In the genomic region with DNA sequence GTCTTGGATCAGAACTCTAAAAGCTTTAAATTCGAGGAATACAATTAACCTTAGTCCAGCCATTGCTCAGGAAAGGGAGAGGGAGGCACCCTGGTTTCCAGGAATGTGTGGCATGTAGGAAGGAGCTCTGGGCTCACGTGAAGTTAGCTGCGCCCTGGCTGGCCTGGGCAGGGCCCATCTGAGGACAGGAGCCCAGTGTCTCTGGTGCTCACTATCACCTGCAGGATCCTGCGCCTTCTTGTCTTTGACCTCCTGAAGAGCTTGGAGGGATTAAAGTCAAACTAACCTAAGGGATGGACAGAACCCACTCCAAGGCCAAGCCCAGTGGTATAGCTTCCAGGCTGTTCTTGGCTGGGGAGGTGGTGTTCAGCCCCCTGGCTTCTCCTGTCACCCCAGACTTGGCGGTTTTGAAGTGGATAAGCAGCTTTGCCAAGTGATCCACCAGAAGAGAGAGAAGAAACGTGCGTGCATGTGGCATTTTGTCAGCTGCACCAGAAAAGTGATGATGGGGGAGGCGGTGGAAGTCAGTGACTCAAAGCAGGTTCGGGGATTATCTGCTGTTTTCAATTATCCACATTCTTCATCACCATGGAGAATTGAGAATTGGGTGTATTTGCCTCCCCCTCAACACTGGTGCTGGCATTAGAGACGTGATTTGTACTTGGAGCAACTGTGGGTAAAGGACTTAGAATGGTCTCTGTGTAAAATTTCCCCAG, we compare ENCODE assay signal across 18 cellular contexts. TPM values are rescaled to one million over a fixed set of nuclear protein-coding genes. Genes with fewer than 3 reads are reported as not detected.
"Had no signal": no experiment of that assay in that cellular context is flagged by ENCODE, and none has a peak within 500 bp of the region (broad histone marks: within the 10 kb centered on the region; RNA-seq: fewer than 3 reads in every experiment).

No MANE protein-coding gene starts in this region.

- DNase-seq: activated CD4-positive, alpha-beta T cell treated with anti-CD3 and anti-CD28 coated beads, Interleukin-2, amount 50 U/mL, for 4 hours; activated naive CD4-positive, alpha-beta T cell treated with Interleukin-2 at 50 U/mL for 16 hours; activated naive CD8-positive, alpha-beta T cell treated with anti-CD3 and anti-CD28 coated beads, Interleukin-2, amount 50 U/mL, for 24 hours; activated T-cell treated with anti-CD3 and anti-CD28 coated beads, Interleukin-2, amount 50 U/mL, for 72 hours; cortex of kidney; effector memory CD4-positive, alpha-beta T cell; kidney glomerular epithelial cell; mucosa of descending colon; naive thymus-derived CD8-positive, alpha-beta T cell; posterior cingulate gyrus; tibial artery had no signal

- H3K4me3 ChIP-seq: ascending aorta, cardiac muscle cell, hepatocyte, lung, mucosa of descending colon, smooth muscle cell, tibial artery had no signal

- H2AFZ ChIP-seq: hepatocyte had no signal

- H3K36me3 ChIP-seq: ascending aorta, cardiac muscle cell, tibial artery had no signal

- H3K4me2 ChIP-seq: hepatocyte, smooth muscle cell had no signal

- H3K4me3 Mint-ChIP-seq: activated naive CD8-positive, alpha-beta T cell treated with anti-CD3 and anti-CD28 coated beads, Interleukin-2, amount 50 U/mL, for 24 hours; activated T-cell treated with anti-CD3 and anti-CD28 coated beads, Interleukin-2, amount 50 U/mL, for 72 hours; naive thymus-derived CD8-positive, alpha-beta T cell had no signal

- H3K9me3 Mint-ChIP-seq: activated naive CD8-positive, alpha-beta T cell treated with anti-CD3 and anti-CD28 coated beads, Interleukin-2, amount 50 U/mL, for 24 hours; activated T-cell treated with anti-CD3 and anti-CD28 coated beads, Interleukin-2, amount 50 U/mL, for 72 hours; naive thymus-derived CD8-positive, alpha-beta T cell had no signal

- H3K27me3 ChIP-seq: ascending aorta, cardiac muscle cell, hepatocyte had no signal

- ATAC-seq: activated CD4-positive, CD25-positive, alpha-beta regulatory T cell treated with anti-CD3 and anti-CD28 coated beads, Interleukin-2, amount 50 U/mL, for 24 hours; activated naive CD8-positive, alpha-beta T cell treated with anti-CD3 and anti-CD28 coated beads, Interleukin-2, amount 50 U/mL, for 24 hours; activated T-cell treated with anti-CD3 and anti-CD28 coated beads, Interleukin-2, amount 50 U/mL, for 72 hours; mucosa of descending colon; naive thymus-derived CD8-positive, alpha-beta T cell had no signal

- H3K27ac Mint-ChIP-seq: activated naive CD8-positive, alpha-beta T cell treated with anti-CD3 and anti-CD28 coated beads, Interleukin-2, amount 50 U/mL, for 24 hours; activated T-cell treated with anti-CD3 and anti-CD28 coated beads, Interleukin-2, amount 50 U/mL, for 72 hours; naive thymus-derived CD8-positive, alpha-beta T cell had no signal

- H3K36me3 Mint-ChIP-seq: naive thymus-derived CD8-positive, alpha-beta T cell had no signal

- H3K4me1 ChIP-seq: ascending aorta, tibial artery had no signal

- H3K4me1 Mint-ChIP-seq: naive thymus-derived CD8-positive, alpha-beta T cell had no signal

- H3K79me2 ChIP-seq: hepatocyte had no signal

- H3K27ac ChIP-seq: ascending aorta, cardiac muscle cell, epithelial cell of prostate, hepatocyte, tibial artery had no signal

RNA-seq across cellular contexts. Expression of gene KCNN3, which starts 11.9 kb away (rescaled TPM):
- polyA plus RNA-seq: naive thymus-derived CD8-positive, alpha-beta T cell had no signal
